In the genomic region with DNA sequence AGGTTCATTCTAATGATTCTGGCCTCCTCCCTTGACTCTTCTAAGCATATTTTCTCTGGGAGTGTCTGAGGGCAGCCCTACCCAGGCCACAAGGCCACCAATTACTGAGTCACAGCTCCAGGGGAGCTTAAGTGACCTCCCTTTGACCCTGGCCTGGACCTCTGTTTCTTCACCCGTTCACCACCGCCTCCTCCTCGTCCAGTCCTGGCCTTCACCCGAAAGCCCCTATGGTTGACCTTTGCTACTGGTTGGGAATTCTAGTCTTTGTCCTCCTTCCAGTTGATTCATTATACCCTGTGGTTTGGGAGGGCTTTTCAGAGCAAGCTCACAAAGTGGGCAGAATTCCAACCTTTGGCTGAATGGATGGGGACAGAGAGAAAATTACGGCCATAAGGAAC, we compare ENCODE assay signal across 11 cellular contexts.
DNase-seq lines count a peak whose midpoint lies in the region; ATAC-seq, FAIRE-seq and TF ChIP-seq lines count a peak whose summit lies in the region.
"Had no signal": no experiment of that assay in that cellular context is flagged by ENCODE, and none has a peak within 500 bp of the region (broad histone marks: within the 10 kb centered on the region; RNA-seq: fewer than 3 reads in every experiment).

No MANE protein-coding gene starts in this region.

- peaks cover 0 to 17% of the 10 kb centered on the region in 2 experiments; a peak in 4 of 5 replicates for H3K27me3 ChIP-seq in K562 (ENCODE audit: control insufficient read depth in 2 of 2, insufficient read depth in 2 of 2, low read length in 2 of 2)
- H3K27me3 ChIP-seq in liver (ENCODE audit: control insufficient read depth in 4 of 4, insufficient read depth in 4 of 4, low read length in 3 of 4): no peaks in the 10 kb centered on the region
- H3K27me3 ChIP-seq in transverse colon: no peaks in the 10 kb centered on the region

- TF ChIP-seq POLR2A in K562 (conservative IDR thresholded peaks at IDR 0.05) (no peak), transverse colon (IDR thresholded peaks at IDR 0.05) (no peak), GM12892 (IDR thresholded peaks at IDR 0.05; ENCODE audit: low read depth, low read length) (no peak)

- H3K9ac ChIP-seq in K562 (ENCODE audit: insufficient read depth in 1 of 2, low read depth in 2 of 2, low read length in 2 of 2): no peak overlapping the region
- no peak overlapping the region for H3K9ac ChIP-seq in liver (ENCODE audit: low read depth in 1 of 2, low read length in 2 of 2)
- H3K9ac ChIP-seq: KMS-11 had no signal

- no peaks in the 10 kb centered on the region for H4K20me1 ChIP-seq in K562 (replicated peaks; ENCODE audit: control insufficient read depth, insufficient read depth, low read length)

- FAIRE-seq in K562 (lab: Jason Lieb, UNC) (no peak), GM12892 (lab: Jason Lieb, UNC) (no peak)

- 2% methylated on average over 4 of the region's 5 CpGs for WGBS in K562 (ENCODE audit: insufficient coverage, low coverage, missing lambda C conversion rate)
- 45% methylated on average over 5 of the region's 5 CpGs for WGBS in liver
- 40 to 56% methylated on average over 1 to 5 of the region's 5 CpGs for WGBS in transverse colon (ENCODE audit: low coverage in 1 of 2), 2 donors

- H2AFZ ChIP-seq in K562 (ENCODE audit: low read depth, low read length): no peak overlapping the region

- no peak for TF ChIP-seq RAD21 in K562 (CRISPR knock-in tag; conservative IDR thresholded peaks at IDR 0.05 in 1 of 2, IDR thresholded peaks at IDR 0.05 in 1 of 2)
- TF ChIP-seq RAD21 in liver (IDR thresholded peaks at IDR 0.05): no peak

- no peaks in the 10 kb centered on the region for H3K79me2 ChIP-seq in K562 (ENCODE audit: control insufficient read depth, insufficient read depth, low read length)

- CTCF ChIA-PET in K562 (lab: Yijun Ruan, JAX; ENCODE audit: low intra/inter-chr PET ratio): no interaction called here

- no peak for ATAC-seq in K562

- H3K9me3 ChIP-seq in K562 (replicated peaks; ENCODE audit: control insufficient read depth, insufficient read depth, low read depth, low read length) (no peaks in the 10 kb centered on the region), liver (ENCODE audit: control insufficient read depth in 4 of 4, low read length in 3 of 4) (no peaks in the 10 kb centered on the region), transverse colon (no peaks in the 10 kb centered on the region)

- intact Hi-C loops in K562 (cut with micrococcal nuclease): no loop called here
- intact Hi-C loops in transverse colon (cut with DNase I; ENCODE audit: low total_unique reads): no loop called here

- BruUV-seq in K562 (replicated peaks; lab: Mats Ljungman, UMichigan): no TSS peak

- POLR2A ChIA-PET in K562 (lab: Yijun Ruan, JAX): no interaction called here

- H3K9me1 ChIP-seq in K562 (ENCODE audit: control insufficient read depth, insufficient read depth, low read length): no peaks in the 10 kb centered on the region

- no peaks in the 10 kb centered on the region for H3K36me3 ChIP-seq in K562 (ENCODE audit: control insufficient read depth, insufficient read depth, low read length)
- H3K36me3 ChIP-seq in liver (ENCODE audit: control insufficient read depth in 4 of 4, insufficient read depth in 3 of 4, low read depth in 1 of 4, low read length in 3 of 4): no peaks in the 10 kb centered on the region
- H3K36me3 ChIP-seq in transverse colon: peaks cover 0 to under 1% (median 0%) of the 10 kb centered on the region in 4 donors

- in situ Hi-C loops in K562 (cut with MboI) (no loop called here), transverse colon (cut with MboI; ENCODE audit: low pct_ligation_motif_present in 1 of 4, low pct_unique_long_range_greater_than_20kb in 1 of 4, low sequenced_read_pairs in 3 of 4) (no loop called here), KBM-7 (cut with MboI; ENCODE audit: low pct_unique_long_range_greater_than_20kb, low sequenced_read_pairs) (no loop called here)

- H3K4me3 ChIP-seq in K562: no peak overlapping the region
- H3K4me3 ChIP-seq in liver (ENCODE audit: low read depth in 1 of 3, low read length in 3 of 3): no peak overlapping the region
- no peak overlapping the region for H3K4me3 ChIP-seq in transverse colon

- no peak overlapping the region for H3K4me2 ChIP-seq in K562 (ENCODE audit: insufficient read depth, low read length)
- H3K4me2 ChIP-seq: KMS-11 had no signal

- TF ChIP-seq EP300 in K562 (IDR thresholded peaks at IDR 0.05; ENCODE audit: low read length): no peak
- TF ChIP-seq EP300 in transverse colon (IDR thresholded peaks at IDR 0.05; ENCODE audit: low read depth): no peak

- DNase-seq in HuH-7.5 (ENCODE audit: low spot score) (peak; percentile 37), K562 (ENCODE audit: extremely low read depth in 1 of 4, low spot score in 3 of 4) (peak; percentile 5 to 19 (median 13)), transverse colon (peak; percentile 39), KBM-7 (no peak), GM12892 (ENCODE audit: insufficient read length) (no peak), NCI-H1436 treated with DMSO at 0.1 percent for 48 hours (lab: John Stamatoyannopoulos, UW) (no peak)
- DNase-seq: activated CD8-positive, alpha-beta memory T cell treated with anti-CD3 and anti-CD28 coated beads, Interleukin-2, amount 50 U/mL, for 4 hours; SHP77; stimulated activated CD4-positive, alpha-beta T cell treated with anti-CD3 and anti-CD28 coated beads, Interleukin-1b, Interleukin-23, amount 100 ng/mL, for 48 hours had no signal

- TF ChIP-seq CTCF in K562 (IDR thresholded peaks at IDR 0.05 in 2 of 3, conservative IDR thresholded peaks at IDR 0.05 in 1 of 3; ENCODE audit: insufficient read depth in 2 of 3, low read depth in 1 of 3, low read length in 3 of 3) (no peak), liver (IDR thresholded peaks at IDR 0.05; ENCODE audit: low read depth, low read length, missing input control) (no peak), transverse colon (IDR thresholded peaks at IDR 0.05) (no peak)

- H3K27ac ChIP-seq in K562 (ENCODE audit: extremely low read depth, low read depth, low read length) (no peak overlapping the region), liver (ENCODE audit: low read depth in 1 of 2, low read length in 2 of 2) (no peak overlapping the region), transverse colon (peak overlapping the region; percentile 68 to 86 (median 70))
- H3K27ac ChIP-seq: KMS-11 had no signal

- H3K4me1 ChIP-seq in K562 (replicated peaks in 1 of 2; ENCODE audit: control insufficient read depth in 2 of 2, insufficient read depth in 2 of 2, low read length in 2 of 2) (no peaks in the 10 kb centered on the region), liver (ENCODE audit: control insufficient read depth in 4 of 4, insufficient read depth in 4 of 4, low read length in 3 of 4) (no peaks in the 10 kb centered on the region), transverse colon (peaks cover 15 to 60% (median 25%) of the 10 kb centered on the region in 4 donors)

TF ChIP-seq in K562, 482 proteins besides CTCF, POLR2A, EP300 and RAD21 (continues in another document):
- TF ChIP-seq PML (IDR thresholded peaks at IDR 0.05; ENCODE audit: low read length): no peak
- no peak for TF ChIP-seq ZFPM2 (CRISPR knock-in tag; IDR thresholded peaks at IDR 0.05)
- TF ChIP-seq PRMT5 (CRISPR knock-in tag; IDR thresholded peaks at IDR 0.05): no peak
- TF ChIP-seq, protein P1, sequence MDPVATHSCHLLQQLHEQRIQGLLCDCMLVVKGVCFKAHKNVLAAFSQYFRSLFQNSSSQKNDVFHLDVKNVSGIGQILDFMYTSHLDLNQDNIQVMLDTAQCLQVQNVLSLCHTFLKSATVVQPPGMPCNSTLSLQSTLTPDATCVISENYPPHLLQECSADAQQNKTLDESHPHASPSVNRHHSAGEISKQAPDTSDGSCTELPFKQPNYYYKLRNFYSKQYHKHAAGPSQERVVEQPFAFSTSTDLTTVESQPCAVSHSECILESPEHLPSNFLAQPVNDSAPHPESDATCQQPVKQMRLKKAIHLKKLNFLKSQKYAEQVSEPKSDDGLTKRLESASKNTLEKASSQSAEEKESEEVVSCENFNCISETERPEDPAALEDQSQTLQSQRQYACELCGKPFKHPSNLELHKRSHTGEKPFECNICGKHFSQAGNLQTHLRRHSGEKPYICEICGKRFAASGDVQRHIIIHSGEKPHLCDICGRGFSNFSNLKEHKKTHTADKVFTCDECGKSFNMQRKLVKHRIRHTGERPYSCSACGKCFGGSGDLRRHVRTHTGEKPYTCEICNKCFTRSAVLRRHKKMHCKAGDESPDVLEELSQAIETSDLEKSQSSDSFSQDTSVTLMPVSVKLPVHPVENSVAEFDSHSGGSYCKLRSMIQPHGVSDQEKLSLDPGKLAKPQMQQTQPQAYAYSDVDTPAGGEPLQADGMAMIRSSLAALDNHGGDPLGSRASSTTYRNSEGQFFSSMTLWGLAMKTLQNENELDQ (CRISPR knock-in tag; IDR thresholded peaks at IDR 0.05; ENCODE audit: borderline replicate concordance): no peak
- TF ChIP-seq ZNF239 (CRISPR knock-in tag; IDR thresholded peaks at IDR 0.05): no peak
- TF ChIP-seq KDM5B (IDR thresholded peaks at IDR 0.05; ENCODE audit: insufficient replicate concordance, low read depth, low read length): no peak
- no peak for TF ChIP-seq JUNB (CRISPR knock-in tag; conservative IDR thresholded peaks at IDR 0.05)

TF ChIP-seq in liver, 16 proteins besides CTCF, POLR2A, EP300 and RAD21:
- TF ChIP-seq SP1 (IDR thresholded peaks at IDR 0.05) (peak; percentile 18), FOXA2 (IDR thresholded peaks at IDR 0.05) (no peak), NR2F2 (IDR thresholded peaks at IDR 0.05) (peak; percentile 90)
TF ChIP-seq in liver: peak in this region for 2.

Comparison
In these comparisons a context has a peak if more than half of its experiments do, and no peak if none do; other contexts are left out.
1. DNase-seq: peak in HuH-7.5 (single experiment), K562 (4 of 4) and transverse colon (single experiment); none in KBM-7 (single experiment), GM12892 (single experiment) and NCI-H1436 treated with DMSO at 0.1 percent for 48 hours (single experiment).
2. H3K27ac ChIP-seq: peak in transverse colon (4 of 4); none in K562 (single experiment) and liver (0 of 2).